14 cellular contexts compared by ENCODE assay signal in the genomic region with DNA sequence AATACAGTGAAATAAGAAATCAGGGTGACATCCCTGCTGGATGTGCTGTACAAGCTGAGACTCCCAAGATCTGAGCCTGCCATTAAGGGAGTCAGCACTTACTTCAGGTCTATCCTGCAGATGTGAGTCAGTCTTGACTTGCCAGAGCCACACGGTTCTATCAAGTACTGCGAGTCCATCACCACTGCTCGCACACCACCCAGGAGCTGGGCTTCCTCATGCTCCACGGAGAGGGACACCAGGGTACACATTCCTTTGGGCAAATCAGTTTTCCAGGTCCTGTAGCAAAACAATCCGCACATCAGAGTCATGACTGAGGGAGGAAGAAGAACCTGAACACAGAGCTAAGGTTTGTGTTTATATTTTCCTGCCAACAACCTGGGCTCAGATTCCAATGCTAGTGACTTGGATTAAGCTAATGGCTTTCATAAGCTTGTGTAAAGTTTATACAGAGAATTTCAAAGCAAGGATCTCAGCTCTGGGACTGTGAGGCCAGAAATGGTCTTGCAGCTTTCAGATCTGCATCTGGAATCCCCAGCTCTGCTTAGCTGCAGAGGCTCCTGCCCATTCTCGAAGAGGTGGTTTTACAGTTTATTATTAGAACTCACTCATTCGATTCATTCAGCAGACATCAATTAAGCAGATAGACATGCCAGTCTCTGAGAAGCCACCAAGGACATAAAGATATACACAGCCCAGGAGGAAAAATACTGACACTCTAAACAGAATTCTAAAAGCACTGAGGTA.
DNase-seq lines count a peak whose midpoint lies in the region; ATAC-seq, FAIRE-seq and TF ChIP-seq lines count a peak whose summit lies in the region.
"Had no signal": no experiment of that assay in that cellular context is flagged by ENCODE, and none has a peak within 500 bp of the region (broad histone marks: within the 10 kb centered on the region; RNA-seq: fewer than 3 reads in every experiment).

No MANE protein-coding gene starts in this region.

- ATAC-seq in GM21390 (IDR thresholded peaks at IDR 0.05; ENCODE audit: unreplicated experiment) = peak; percentile 35
- ATAC-seq in HG02884 (IDR thresholded peaks at IDR 0.05; ENCODE audit: unreplicated experiment) = no peak
- ATAC-seq in GM19455 (IDR thresholded peaks at IDR 0.05; ENCODE audit: unreplicated experiment) = no peak
- ATAC-seq: gastrocnemius medialis had no signal

- intact Hi-C loops in CD14-positive monocyte (cut with micrococcal nuclease) = no loop called here

- H3K4me1 ChIP-seq in muscle layer of colon (ENCODE audit: insufficient read depth, low read length) = peaks cover 65% of the 10 kb centered on the region

- H3K9ac ChIP-seq in muscle layer of colon (ENCODE audit: low read length) = no peak overlapping the region

- H3K9me3 ChIP-seq in muscle layer of colon (ENCODE audit: low read length) = no peaks in the 10 kb centered on the region
- H3K9me3 ChIP-seq: gastrocnemius medialis had no signal

- H3K27me3 ChIP-seq in GM06990 (replicated peaks; ENCODE audit: control insufficient read depth, insufficient read depth, low read length) (no peaks in the 10 kb centered on the region), muscle layer of colon (ENCODE audit: control insufficient read depth in 1 of 2, insufficient read depth in 2 of 2, low read length in 2 of 2) (no peaks in the 10 kb centered on the region)
- H3K27me3 ChIP-seq: gastrocnemius medialis had no signal

- H3K27ac ChIP-seq in muscle layer of colon (ENCODE audit: low read depth, low read length) = peak overlapping the region; percentile 83
- H3K27ac ChIP-seq: gastrocnemius medialis, SK-N-MC, VCaP had no signal

- DNase-seq in GM06990 (ENCODE audit: extremely low read depth, insufficient read length) (no peak), NAMALWA (ENCODE audit: low spot score) (peak; percentile 21), GM19239 (ENCODE audit: insufficient read length, low spot score) (no peak), CD14-positive monocyte (ENCODE audit: low spot score) (no peak)
- DNase-seq: activated gamma-delta T cell, gastrocnemius medialis, islet precursor cell, MV-4-11 had no signal

- peaks cover 50% of the 10 kb centered on the region for H3K4me1 Mint-ChIP-seq in CD14-positive monocyte

- H3K4me3 ChIP-seq in GM06990 (replicated peaks; ENCODE audit: low read depth, low read length) = peak overlapping the region; percentile 5; the same call in 1 of the 2 replicates
- no peak overlapping the region for H3K4me3 ChIP-seq in muscle layer of colon (ENCODE audit: low read depth in 1 of 2, low read length in 2 of 2)
- H3K4me3 ChIP-seq: gastrocnemius medialis, SK-N-MC had no signal

- peaks cover 0 to 4% (median 0%) of the 10 kb centered on the region in 3 donors for H3K27me3 Mint-ChIP-seq in CD14-positive monocyte (ENCODE audit: low read depth in 3 of 3)

- H3K36me3 Mint-ChIP-seq in CD14-positive monocyte = peaks cover 0 to 2% of the 10 kb centered on the region in 2 donors

- FAIRE-seq in GM19239 (lab: Jason Lieb, UNC) = no peak

- no peak for TF ChIP-seq CTCF in GM06990 (IDR thresholded peaks at IDR 0.05; ENCODE audit: insufficient read depth, low read length, poor library complexity, severe bottlenecking)
- no peak for TF ChIP-seq CTCF in CD14-positive monocyte (IDR thresholded peaks at IDR 0.05)

- H3K36me3 ChIP-seq in GM06990 (ENCODE audit: control insufficient read depth, insufficient read depth, low read length) (peaks cover 1% of the 10 kb centered on the region), muscle layer of colon (ENCODE audit: insufficient read depth, low read length) (peaks cover 54% of the 10 kb centered on the region)

- H3K4me3 Mint-ChIP-seq in CD14-positive monocyte = no peak overlapping the region

- peak overlapping the region in 1 of 7 donors; percentile 80 for H3K27ac Mint-ChIP-seq in CD14-positive monocyte

- H3K9me3 Mint-ChIP-seq in CD14-positive monocyte = peaks cover 0 to 2% (median 0%) of the 10 kb centered on the region in 7 donors
